In genomic region chr15:62105266-62105665, GRCh38 we compare ENCODE assay signal across 24 cellular contexts. TPM values are rescaled to one million over a fixed set of nuclear protein-coding genes. Genes with fewer than 3 reads are reported as not detected.
"Had no signal": no experiment of that assay in that cellular context is flagged by ENCODE, and none has a peak within 500 bp of the region (broad histone marks: within the 10 kb centered on the region; RNA-seq: fewer than 3 reads in every experiment).

No MANE protein-coding gene starts in this region.

- H3K4me1 Mint-ChIP-seq: naive thymus-derived CD4-positive, alpha-beta T cell had no signal

- DNase-seq: effector memory CD4-positive, alpha-beta T cell; gastrocnemius medialis; heart right ventricle; hypothalamus; islet precursor cell; mammary epithelial cell; naive thymus-derived CD4-positive, alpha-beta T cell; nephron progenitor cell; psoas muscle; retina; right lobe of liver; stimulated activated CD4-positive, alpha-beta T cell treated with anti-CD3 and anti-CD28 coated beads, Interleukin-4, amount 100 ng/mL, for 1 hour; stimulated activated CD8-positive, alpha-beta memory T cell treated with anti-CD3 and anti-CD28 coated beads, Interleukin-4, amount 100 ng/mL, for 48 hours; stimulated activated naive CD8-positive, alpha-beta T cell treated with anti-CD3 and anti-CD28 coated beads, Interleukin-15, Interleukin-2, amounts not matched to agents 100 U/mL and 50 U/mL, for 24 hours; tibial artery; upper lobe of left lung; uterus had no signal

- H3K36me3 Mint-ChIP-seq: naive thymus-derived CD4-positive, alpha-beta T cell had no signal

- H3K4me3 Mint-ChIP-seq: naive thymus-derived CD4-positive, alpha-beta T cell; nephron progenitor cell; stimulated activated effector memory CD8-positive, alpha-beta T cell treated with anti-CD3 and anti-CD28 coated beads, Interleukin-12 subunit alpha, Interleukin-12 subunit beta, amount 100 ng/mL, for 72 hours had no signal

- H3K9me3 ChIP-seq: gastrocnemius medialis, heart right ventricle, psoas muscle, right lobe of liver, tibial artery, upper lobe of left lung, uterus had no signal

- H3K27ac Mint-ChIP-seq: naive thymus-derived CD4-positive, alpha-beta T cell; stimulated activated effector memory CD8-positive, alpha-beta T cell treated with anti-CD3 and anti-CD28 coated beads, Interleukin-12 subunit alpha, Interleukin-12 subunit beta, amount 100 ng/mL, for 72 hours had no signal

- ATAC-seq: esophagus mucosa; gastrocnemius medialis; left lobe of liver; naive thymus-derived CD4-positive, alpha-beta T cell; psoas muscle; right lobe of liver; stimulated activated effector memory CD8-positive, alpha-beta T cell treated with anti-CD3 and anti-CD28 coated beads, Interleukin-12 subunit alpha, Interleukin-12 subunit beta, amount 100 ng/mL, for 72 hours; stimulated activated naive CD8-positive, alpha-beta T cell treated with anti-CD3 and anti-CD28 coated beads, Interleukin-15, Interleukin-2, amounts not matched to agents 100 U/mL and 50 U/mL, for 24 hours had no signal

RNA-seq across cellular contexts. Expression of gene C2CD4A, which starts 38.5 kb away (rescaled TPM):
- total RNA-seq: fibroblast of villous mesenchyme; mammary epithelial cell; mesenteric fat pad; naive thymus-derived CD4-positive, alpha-beta T cell; osteoblast; temporal lobe had no signal

RNA-seq across cellular contexts. Expression of gene C2CD4B, which starts 59.8 kb away (rescaled TPM):
- total RNA-seq: fibroblast of villous mesenchyme, mammary epithelial cell, osteoblast had no signal
